ENCODE assay signal across 8 cellular contexts in genomic region chr16:69754469-69755310, GRCh38. TPM values are rescaled to one million over a fixed set of nuclear protein-coding genes. Genes with fewer than 3 reads are reported as not detected.
DNase-seq lines count a peak whose midpoint lies in the region; ATAC-seq lines count a peak whose summit lies in the region.

NOB1 (minus strand) TSS chr16:69754926; CDS start chr16:69754910, 16 bp downstream.

- peak within 1 kb of the TSS; percentile 92 to 98 (median 98) for H3K27ac Mint-ChIP-seq in IgD-negative memory B cell

- peak within 1 kb of the TSS; percentile 41 for H3K27ac ChIP-seq in epithelial cell of prostate

- H3K4me3 Mint-ChIP-seq in IgD-negative memory B cell: peak within 1 kb of the TSS; percentile 97 to 100 (median 100)

- H3K4me1 Mint-ChIP-seq in IgD-negative memory B cell: peaks cover 15 to 19% (median 19%) of the 10 kb centered on the region in 3 donors

- peaks cover 4% of the 10 kb centered on the region for H3K27me3 Mint-ChIP-seq in IgD-negative memory B cell

- H3K36me3 Mint-ChIP-seq in IgD-negative memory B cell: peaks cover 2% of the 10 kb centered on the region

- peak; percentile 96 for DNase-seq in DMS153 treated with DMSO at 0.1 percent for 48 hours (lab: John Stamatoyannopoulos, UW; ENCODE audit: unreplicated experiment)
- DNase-seq in OCI-M1 (lab: John Stamatoyannopoulos, UW): peak; percentile 98
- DNase-seq in activated T-cell treated with anti-CD3 and anti-CD28 coated beads for 4 hours: peak; percentile 91
- DNase-seq in epithelial cell of prostate (ENCODE audit: low read depth, low spot score): peak; percentile 79
- peak; percentile 97 for DNase-seq in mucosa of gallbladder (ENCODE audit: low spot score)
- DNase-seq in stimulated activated CD8-positive, alpha-beta memory T cell treated with anti-CD3 and anti-CD28 coated beads, Interleukin-4, amount 100 ng/mL, for 4 hours (ENCODE audit: low read depth in 2 of 2, low spot score in 1 of 2): peak; percentile 87 to 96

- no peaks in the 10 kb centered on the region for H3K9me3 Mint-ChIP-seq in IgD-negative memory B cell

- ATAC-seq in GM21528 (IDR thresholded peaks at IDR 0.05; ENCODE audit: low FRiP score, unreplicated experiment): peak; percentile 86

RNA-seq across cellular contexts. Expression of gene NOB1, which starts in this region (rescaled TPM):
- polyA plus RNA-seq in IgD-negative memory B cell: 59.2 TPM
- 31.6 TPM for total RNA-seq in mucosa of gallbladder

Comparison
In these comparisons a context has a peak if more than half of its experiments do, and no peak if none do; other contexts are left out.
1. Peak in every context shown above with its lines: DNase-seq, ATAC-seq and H3K27ac ChIP-seq.